1 cellular context compared by ENCODE assay signal in genomic region chr15:78739996-78740903, GRCh38.
A peak's percentile ranks its signal among the peaks of the same experiment; 100 is the strongest.
TF ChIP-seq lines count a peak whose summit lies in the region.

No MANE protein-coding gene starts in this region.

TF ChIP-seq in K562, 482 proteins besides CTCF, POLR2A, EP300 and RAD21 (continued from another document):
- no peak for TF ChIP-seq LARP7 (IDR thresholded peaks at IDR 0.05)
- TF ChIP-seq MAX (CRISPR knock-in tag; IDR thresholded peaks at IDR 0.05): peak; percentile 61
- peak; percentile 6; the same call in 1 of the 2 replicates for TF ChIP-seq STAG1 (CRISPR knock-in tag; IDR thresholded peaks at IDR 0.05; ENCODE audit: borderline replicate concordance)
- no peak for TF ChIP-seq ZBTB7A (IDR thresholded peaks at IDR 0.05; ENCODE audit: borderline replicate concordance, control insufficient read depth, low read depth, low read length)
- TF ChIP-seq, protein P1, sequence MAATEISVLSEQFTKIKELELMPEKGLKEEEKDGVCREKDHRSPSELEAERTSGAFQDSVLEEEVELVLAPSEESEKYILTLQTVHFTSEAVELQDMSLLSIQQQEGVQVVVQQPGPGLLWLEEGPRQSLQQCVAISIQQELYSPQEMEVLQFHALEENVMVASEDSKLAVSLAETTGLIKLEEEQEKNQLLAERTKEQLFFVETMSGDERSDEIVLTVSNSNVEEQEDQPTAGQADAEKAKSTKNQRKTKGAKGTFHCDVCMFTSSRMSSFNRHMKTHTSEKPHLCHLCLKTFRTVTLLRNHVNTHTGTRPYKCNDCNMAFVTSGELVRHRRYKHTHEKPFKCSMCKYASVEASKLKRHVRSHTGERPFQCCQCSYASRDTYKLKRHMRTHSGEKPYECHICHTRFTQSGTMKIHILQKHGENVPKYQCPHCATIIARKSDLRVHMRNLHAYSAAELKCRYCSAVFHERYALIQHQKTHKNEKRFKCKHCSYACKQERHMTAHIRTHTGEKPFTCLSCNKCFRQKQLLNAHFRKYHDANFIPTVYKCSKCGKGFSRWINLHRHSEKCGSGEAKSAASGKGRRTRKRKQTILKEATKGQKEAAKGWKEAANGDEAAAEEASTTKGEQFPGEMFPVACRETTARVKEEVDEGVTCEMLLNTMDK (IDR thresholded peaks at IDR 0.05; ENCODE audit: borderline replicate concordance, insufficient read depth, low read depth, low read length, poor library complexity, severe bottlenecking): peak; percentile 59
- TF ChIP-seq, protein P2, sequence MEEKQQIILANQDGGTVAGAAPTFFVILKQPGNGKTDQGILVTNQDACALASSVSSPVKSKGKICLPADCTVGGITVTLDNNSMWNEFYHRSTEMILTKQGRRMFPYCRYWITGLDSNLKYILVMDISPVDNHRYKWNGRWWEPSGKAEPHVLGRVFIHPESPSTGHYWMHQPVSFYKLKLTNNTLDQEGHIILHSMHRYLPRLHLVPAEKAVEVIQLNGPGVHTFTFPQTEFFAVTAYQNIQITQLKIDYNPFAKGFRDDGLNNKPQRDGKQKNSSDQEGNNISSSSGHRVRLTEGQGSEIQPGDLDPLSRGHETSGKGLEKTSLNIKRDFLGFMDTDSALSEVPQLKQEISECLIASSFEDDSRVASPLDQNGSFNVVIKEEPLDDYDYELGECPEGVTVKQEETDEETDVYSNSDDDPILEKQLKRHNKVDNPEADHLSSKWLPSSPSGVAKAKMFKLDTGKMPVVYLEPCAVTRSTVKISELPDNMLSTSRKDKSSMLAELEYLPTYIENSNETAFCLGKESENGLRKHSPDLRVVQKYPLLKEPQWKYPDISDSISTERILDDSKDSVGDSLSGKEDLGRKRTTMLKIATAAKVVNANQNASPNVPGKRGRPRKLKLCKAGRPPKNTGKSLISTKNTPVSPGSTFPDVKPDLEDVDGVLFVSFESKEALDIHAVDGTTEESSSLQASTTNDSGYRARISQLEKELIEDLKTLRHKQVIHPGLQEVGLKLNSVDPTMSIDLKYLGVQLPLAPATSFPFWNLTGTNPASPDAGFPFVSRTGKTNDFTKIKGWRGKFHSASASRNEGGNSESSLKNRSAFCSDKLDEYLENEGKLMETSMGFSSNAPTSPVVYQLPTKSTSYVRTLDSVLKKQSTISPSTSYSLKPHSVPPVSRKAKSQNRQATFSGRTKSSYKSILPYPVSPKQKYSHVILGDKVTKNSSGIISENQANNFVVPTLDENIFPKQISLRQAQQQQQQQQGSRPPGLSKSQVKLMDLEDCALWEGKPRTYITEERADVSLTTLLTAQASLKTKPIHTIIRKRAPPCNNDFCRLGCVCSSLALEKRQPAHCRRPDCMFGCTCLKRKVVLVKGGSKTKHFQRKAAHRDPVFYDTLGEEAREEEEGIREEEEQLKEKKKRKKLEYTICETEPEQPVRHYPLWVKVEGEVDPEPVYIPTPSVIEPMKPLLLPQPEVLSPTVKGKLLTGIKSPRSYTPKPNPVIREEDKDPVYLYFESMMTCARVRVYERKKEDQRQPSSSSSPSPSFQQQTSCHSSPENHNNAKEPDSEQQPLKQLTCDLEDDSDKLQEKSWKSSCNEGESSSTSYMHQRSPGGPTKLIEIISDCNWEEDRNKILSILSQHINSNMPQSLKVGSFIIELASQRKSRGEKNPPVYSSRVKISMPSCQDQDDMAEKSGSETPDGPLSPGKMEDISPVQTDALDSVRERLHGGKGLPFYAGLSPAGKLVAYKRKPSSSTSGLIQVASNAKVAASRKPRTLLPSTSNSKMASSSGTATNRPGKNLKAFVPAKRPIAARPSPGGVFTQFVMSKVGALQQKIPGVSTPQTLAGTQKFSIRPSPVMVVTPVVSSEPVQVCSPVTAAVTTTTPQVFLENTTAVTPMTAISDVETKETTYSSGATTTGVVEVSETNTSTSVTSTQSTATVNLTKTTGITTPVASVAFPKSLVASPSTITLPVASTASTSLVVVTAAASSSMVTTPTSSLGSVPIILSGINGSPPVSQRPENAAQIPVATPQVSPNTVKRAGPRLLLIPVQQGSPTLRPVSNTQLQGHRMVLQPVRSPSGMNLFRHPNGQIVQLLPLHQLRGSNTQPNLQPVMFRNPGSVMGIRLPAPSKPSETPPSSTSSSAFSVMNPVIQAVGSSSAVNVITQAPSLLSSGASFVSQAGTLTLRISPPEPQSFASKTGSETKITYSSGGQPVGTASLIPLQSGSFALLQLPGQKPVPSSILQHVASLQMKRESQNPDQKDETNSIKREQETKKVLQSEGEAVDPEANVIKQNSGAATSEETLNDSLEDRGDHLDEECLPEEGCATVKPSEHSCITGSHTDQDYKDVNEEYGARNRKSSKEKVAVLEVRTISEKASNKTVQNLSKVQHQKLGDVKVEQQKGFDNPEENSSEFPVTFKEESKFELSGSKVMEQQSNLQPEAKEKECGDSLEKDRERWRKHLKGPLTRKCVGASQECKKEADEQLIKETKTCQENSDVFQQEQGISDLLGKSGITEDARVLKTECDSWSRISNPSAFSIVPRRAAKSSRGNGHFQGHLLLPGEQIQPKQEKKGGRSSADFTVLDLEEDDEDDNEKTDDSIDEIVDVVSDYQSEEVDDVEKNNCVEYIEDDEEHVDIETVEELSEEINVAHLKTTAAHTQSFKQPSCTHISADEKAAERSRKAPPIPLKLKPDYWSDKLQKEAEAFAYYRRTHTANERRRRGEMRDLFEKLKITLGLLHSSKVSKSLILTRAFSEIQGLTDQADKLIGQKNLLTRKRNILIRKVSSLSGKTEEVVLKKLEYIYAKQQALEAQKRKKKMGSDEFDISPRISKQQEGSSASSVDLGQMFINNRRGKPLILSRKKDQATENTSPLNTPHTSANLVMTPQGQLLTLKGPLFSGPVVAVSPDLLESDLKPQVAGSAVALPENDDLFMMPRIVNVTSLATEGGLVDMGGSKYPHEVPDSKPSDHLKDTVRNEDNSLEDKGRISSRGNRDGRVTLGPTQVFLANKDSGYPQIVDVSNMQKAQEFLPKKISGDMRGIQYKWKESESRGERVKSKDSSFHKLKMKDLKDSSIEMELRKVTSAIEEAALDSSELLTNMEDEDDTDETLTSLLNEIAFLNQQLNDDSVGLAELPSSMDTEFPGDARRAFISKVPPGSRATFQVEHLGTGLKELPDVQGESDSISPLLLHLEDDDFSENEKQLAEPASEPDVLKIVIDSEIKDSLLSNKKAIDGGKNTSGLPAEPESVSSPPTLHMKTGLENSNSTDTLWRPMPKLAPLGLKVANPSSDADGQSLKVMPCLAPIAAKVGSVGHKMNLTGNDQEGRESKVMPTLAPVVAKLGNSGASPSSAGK (IDR thresholded peaks at IDR 0.05): peak; percentile 67
- peak in 1 of 2 experiments; percentile 92; a peak in 2 of 4 replicates for TF ChIP-seq MAZ (CRISPR knock-in tag; conservative IDR thresholded peaks at IDR 0.05 in 1 of 2, IDR thresholded peaks at IDR 0.05 in 1 of 2)
- TF ChIP-seq BHLHE40 (IDR thresholded peaks at IDR 0.05; ENCODE audit: low read length): peak; percentile 35
- 0 out of 2 replicates have a peak, but pooled peaks have one; percentile 12 for TF ChIP-seq JUND (IDR thresholded peaks at IDR 0.05; ENCODE audit: borderline replicate concordance, low read depth, low read length)
- TF ChIP-seq JUND (tag; IDR thresholded peaks at IDR 0.05; ENCODE audit: borderline replicate concordance, low read depth, low read length): no peak; the same call in 2 of the 3 replicates
- peak; percentile 51 for TF ChIP-seq ZFP36 (IDR thresholded peaks at IDR 0.05; ENCODE audit: low read depth, low read length, partially characterized antibody)
- peak; percentile 49; the same call in 1 of the 2 replicates for TF ChIP-seq SMC3 (conservative IDR thresholded peaks at IDR 0.05; ENCODE audit: insufficient read depth, low read depth, low read length)
- peak; percentile 72 for TF ChIP-seq L3MBTL2 (IDR thresholded peaks at IDR 0.05)
- peak; percentile 37; the same call in 1 of the 2 replicates for TF ChIP-seq USF1 (CRISPR knock-in tag; IDR thresholded peaks at IDR 0.05)
- no peak for TF ChIP-seq BDP1 (IDR thresholded peaks at IDR 0.05; ENCODE audit: insufficient read depth, insufficient read length)
- TF ChIP-seq SPI1 (IDR thresholded peaks at IDR 0.05; ENCODE audit: borderline replicate concordance, low read depth, low read length): 0 out of 2 replicates have a peak, but pooled peaks have one; percentile 1
- TF ChIP-seq RERE (CRISPR knock-in tag; IDR thresholded peaks at IDR 0.05; ENCODE audit: borderline replicate concordance): no peak
- TF ChIP-seq, protein P3, sequence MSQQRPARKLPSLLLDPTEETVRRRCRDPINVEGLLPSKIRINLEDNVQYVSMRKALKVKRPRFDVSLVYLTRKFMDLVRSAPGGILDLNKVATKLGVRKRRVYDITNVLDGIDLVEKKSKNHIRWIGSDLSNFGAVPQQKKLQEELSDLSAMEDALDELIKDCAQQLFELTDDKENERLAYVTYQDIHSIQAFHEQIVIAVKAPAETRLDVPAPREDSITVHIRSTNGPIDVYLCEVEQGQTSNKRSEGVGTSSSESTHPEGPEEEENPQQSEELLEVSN (IDR thresholded peaks at IDR 0.05; ENCODE audit: borderline replicate concordance in 1 of 2, extremely low read depth in 1 of 2, insufficient read depth in 1 of 2, insufficient read length in 1 of 2, low read depth in 1 of 2, low read length in 1 of 2, poor library complexity in 1 of 2, severe bottlenecking in 1 of 2): peak in 1 of 2 experiments; percentile 52
- no peak for TF ChIP-seq PHF21A (IDR thresholded peaks at IDR 0.05; ENCODE audit: borderline replicate concordance, low read depth)
- TF ChIP-seq KLF16 (IDR thresholded peaks at IDR 0.05): 0 out of 2 replicates have a peak, but pooled peaks have one; percentile 8
- no peak for TF ChIP-seq MIER1 (IDR thresholded peaks at IDR 0.05; ENCODE audit: low read depth)
- TF ChIP-seq REST (CRISPR knock-in tag; IDR thresholded peaks at IDR 0.05; ENCODE audit: low read depth): no peak
- TF ChIP-seq TAF9B (IDR thresholded peaks at IDR 0.05; ENCODE audit: partially characterized antibody): no peak
- TF ChIP-seq RBM34 (IDR thresholded peaks at IDR 0.05; ENCODE audit: borderline replicate concordance, insufficient read depth, low read length): no peak
- TF ChIP-seq ARHGAP35 (IDR thresholded peaks at IDR 0.05; ENCODE audit: partially characterized antibody): no peak
